Comparison of ENCODE assay signal across 10 cellular contexts in genomic region chr11:12160680-12161079, GRCh38. TPM values are rescaled to one million over a fixed set of nuclear protein-coding genes. Genes with fewer than 3 reads are reported as not detected.
DNase-seq lines count a peak whose midpoint lies in the region; ATAC-seq and TF ChIP-seq lines count a peak whose summit lies in the region.
"Had no signal": no experiment of that assay in that cellular context is flagged by ENCODE, and none has a peak within 500 bp of the region (broad histone marks: within the 10 kb centered on the region; RNA-seq: fewer than 3 reads in every experiment).

No MANE protein-coding gene starts in this region.

- H3K27me3 ChIP-seq in testis, result no peaks in the 10 kb centered on the region

- WGBS in testis, 2 donors, result 59 to 60% methylated on average over 12 of the region's 12 CpGs

- no peaks in the 10 kb centered on the region for H3K36me3 ChIP-seq in testis (ENCODE audit: low read depth, missing control alignments)

- no peak overlapping the region for H3K4me3 Mint-ChIP-seq in activated CD4-positive, alpha-beta T cell treated with anti-CD3 and anti-CD28 coated beads for 36 hours
- no peak overlapping the region for H3K4me3 Mint-ChIP-seq in activated T-helper 17 cell treated with anti-CD3 and anti-CD28 coated beads, Interleukin-2, amount 50 U/mL, for 72 hours
- H3K4me3 Mint-ChIP-seq in immature natural killer cell, result no peak overlapping the region
- H3K4me3 Mint-ChIP-seq: WTC11 had no signal

- no peak overlapping the region for H3K4me3 ChIP-seq in testis

- DNase-seq in activated CD4-positive, alpha-beta T cell treated with anti-CD3 and anti-CD28 coated beads for 36 hours, result no peak
- no peak for DNase-seq in activated CD4-positive, alpha-beta T cell treated with anti-CD3 and anti-CD28 coated beads for 48 hours
- DNase-seq in left kidney (ENCODE audit: low read depth, low spot score), result peak; percentile 66
- DNase-seq in testis, result peak; percentile 16
- DNase-seq in immature natural killer cell, result no peak
- DNase-seq: NCI-H526 had no signal

- no peak for ATAC-seq in activated CD4-positive, alpha-beta T cell treated with anti-CD3 and anti-CD28 coated beads for 36 hours
- ATAC-seq in activated T-helper 17 cell treated with anti-CD3 and anti-CD28 coated beads, Interleukin-2, amount 50 U/mL, for 72 hours (replicated peaks), result no peak
- ATAC-seq in HG03045 (IDR thresholded peaks at IDR 0.05; ENCODE audit: unreplicated experiment), result no peak
- ATAC-seq in HG03378 (IDR thresholded peaks at IDR 0.05; ENCODE audit: unreplicated experiment), result no peak
- ATAC-seq: WTC11 had no signal

- intact Hi-C loops in activated CD4-positive, alpha-beta T cell treated with anti-CD3 and anti-CD28 coated beads for 36 hours (cut with DNase I, micrococcal nuclease), result loop anchor here in 1 of 2 experiments (5.0 kb wide), 1 partner anchor 122 kb away; no protein-coding TSS in a partner anchor
- intact Hi-C loops in testis (cut with DNase I; ENCODE audit: low total_unique reads), result no loop called here

- TF ChIP-seq CTCF in testis (IDR thresholded peaks at IDR 0.05), result no peak

- H3K9me3 ChIP-seq in testis, result no peaks in the 10 kb centered on the region

- no peaks in the 10 kb centered on the region for H3K9me3 Mint-ChIP-seq in activated CD4-positive, alpha-beta T cell treated with anti-CD3 and anti-CD28 coated beads for 36 hours (ENCODE audit: low read depth)
- H3K9me3 Mint-ChIP-seq in activated T-helper 17 cell treated with anti-CD3 and anti-CD28 coated beads, Interleukin-2, amount 50 U/mL, for 72 hours, result no peaks in the 10 kb centered on the region
- H3K9me3 Mint-ChIP-seq in immature natural killer cell, result no peaks in the 10 kb centered on the region
- H3K9me3 Mint-ChIP-seq: WTC11 had no signal

- POLR2A ChIA-PET in activated CD4-positive, alpha-beta T cell treated with anti-CD3 and anti-CD28 coated beads for 36 hours (lab: Charles Lee), result interaction anchor here (0.6 to 1.4 kb wide), 2 partner anchors 10 to 12 kb away, joined by 3 to 4 read pairs; no protein-coding TSS in a partner anchor

- peak overlapping the region; percentile 89 to 94 for H3K27ac ChIP-seq in testis

- peaks cover 65% of the 10 kb centered on the region for H3K4me1 Mint-ChIP-seq in activated CD4-positive, alpha-beta T cell treated with anti-CD3 and anti-CD28 coated beads for 36 hours
- peaks cover 30% of the 10 kb centered on the region for H3K4me1 Mint-ChIP-seq in activated T-helper 17 cell treated with anti-CD3 and anti-CD28 coated beads, Interleukin-2, amount 50 U/mL, for 72 hours
- peaks cover 16 to 29% of the 10 kb centered on the region in 2 donors for H3K4me1 Mint-ChIP-seq in immature natural killer cell
- H3K4me1 Mint-ChIP-seq: WTC11 had no signal

- TF ChIP-seq POLR2A in testis (IDR thresholded peaks at IDR 0.05), result no peak

- peaks cover 87% of the 10 kb centered on the region for H3K4me1 ChIP-seq in testis

- H3K27ac Mint-ChIP-seq in activated CD4-positive, alpha-beta T cell treated with anti-CD3 and anti-CD28 coated beads for 36 hours, result peak overlapping the region; percentile 17
- H3K27ac Mint-ChIP-seq in activated T-helper 17 cell treated with anti-CD3 and anti-CD28 coated beads, Interleukin-2, amount 50 U/mL, for 72 hours, result peak overlapping the region; percentile 22
- H3K27ac Mint-ChIP-seq in immature natural killer cell, result peak overlapping the region in 2 of 6 donors; percentile 17 to 47
- H3K27ac Mint-ChIP-seq: WTC11 had no signal

- CTCF ChIA-PET in activated CD4-positive, alpha-beta T cell treated with anti-CD3 and anti-CD28 coated beads for 36 hours (lab: Charles Lee), result interaction anchor here (0.6 to 0.8 kb wide), 4 partner anchors 26 to 117 kb away, joined by 3 to 4 read pairs (median 3); no protein-coding TSS in a partner anchor

- H3K27me3 Mint-ChIP-seq in activated CD4-positive, alpha-beta T cell treated with anti-CD3 and anti-CD28 coated beads for 36 hours, result no peaks in the 10 kb centered on the region
- no peaks in the 10 kb centered on the region for H3K27me3 Mint-ChIP-seq in activated T-helper 17 cell treated with anti-CD3 and anti-CD28 coated beads, Interleukin-2, amount 50 U/mL, for 72 hours
- peaks cover 0 to 3% (median 2%) of the 10 kb centered on the region in 3 donors for H3K27me3 Mint-ChIP-seq in immature natural killer cell (ENCODE audit: low read depth in 3 of 3)

- H3K36me3 Mint-ChIP-seq in activated CD4-positive, alpha-beta T cell treated with anti-CD3 and anti-CD28 coated beads for 36 hours (ENCODE audit: low read depth), result peaks cover 18% of the 10 kb centered on the region
- peaks cover 30% of the 10 kb centered on the region for H3K36me3 Mint-ChIP-seq in activated T-helper 17 cell treated with anti-CD3 and anti-CD28 coated beads, Interleukin-2, amount 50 U/mL, for 72 hours (ENCODE audit: low read depth)
- peaks cover 6 to 10% (median 7%) of the 10 kb centered on the region in 3 donors for H3K36me3 Mint-ChIP-seq in immature natural killer cell
- H3K36me3 Mint-ChIP-seq: WTC11 had no signal

RNA-seq across cellular contexts. Expression of gene MICAL2, which starts 50.3 kb away (rescaled TPM):
- total RNA-seq in activated CD4-positive, alpha-beta T cell treated with anti-CD3 and anti-CD28 coated beads for 36 hours, result 100 to 1,000 TPM; 186 to 207 TPM
- total RNA-seq in activated T-helper 17 cell treated with anti-CD3 and anti-CD28 coated beads, Interleukin-2, amount 50 U/mL, for 72 hours, result 100 to 1,000 TPM; 127 to 253 TPM
- 100 to 1,000 TPM; 401 to 461 TPM for total RNA-seq in testis
- polyA plus RNA-seq in testis (ENCODE audit: insufficient read depth, low read depth, low replicate concordance), result 224 TPM
- 10 to 100 TPM in 2 of 3 donors, 1 to 10 TPM in 1; 7.0 to 35.0 (median 10.1) TPM for polyA plus RNA-seq in immature natural killer cell

Comparison
In these comparisons a context has a peak if more than half of its experiments do, and no peak if none do; other contexts are left out.
1. DNase-seq: peak in left kidney (single experiment) and testis (single experiment); none in activated CD4-positive, alpha-beta T cell treated with anti-CD3 and anti-CD28 coated beads for 36 hours (single experiment), activated CD4-positive, alpha-beta T cell treated with anti-CD3 and anti-CD28 coated beads for 48 hours (single experiment) and immature natural killer cell (0 of 3).